ENCODE assay signal across 16 cellular contexts in the genomic region with DNA sequence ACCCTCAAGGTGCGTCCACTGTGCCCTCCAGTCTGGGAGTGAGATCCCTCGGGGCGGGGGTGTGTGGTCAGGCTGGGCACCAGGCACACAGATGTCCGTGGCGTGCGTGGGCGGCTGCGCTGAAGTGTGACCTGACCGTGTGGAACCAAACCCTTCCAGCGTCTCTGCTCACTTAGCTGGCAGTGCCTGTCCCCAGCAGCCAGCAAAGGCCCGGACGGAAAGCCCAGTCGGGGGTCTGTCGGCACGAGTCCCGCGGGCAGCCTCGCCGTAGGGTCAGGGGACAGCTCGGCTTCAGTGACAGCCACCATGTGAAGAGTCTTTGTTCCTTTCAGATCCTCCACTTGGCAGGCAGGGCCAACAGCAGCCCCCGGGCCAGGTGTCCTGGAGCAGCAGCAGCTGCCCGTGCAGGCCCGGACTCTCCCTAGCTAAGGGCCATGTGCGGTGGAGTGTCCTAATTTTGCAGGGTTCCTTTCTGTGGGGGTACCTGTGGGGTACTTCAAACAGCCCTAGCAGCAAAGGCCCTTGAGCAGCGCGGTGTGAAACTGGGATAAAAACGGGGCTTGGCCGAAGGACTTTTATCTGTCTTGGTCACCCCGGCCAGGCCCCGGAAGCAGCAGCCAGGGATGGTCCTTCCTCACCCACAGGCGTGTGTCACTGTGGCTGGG. TPM values are rescaled to one million over a fixed set of nuclear protein-coding genes. Genes with fewer than 3 reads are reported as not detected.
DNase-seq lines count a peak whose midpoint lies in the region; ATAC-seq lines count a peak whose summit lies in the region.
"Had no signal": no experiment of that assay in that cellular context is flagged by ENCODE, and none has a peak within 500 bp of the region (broad histone marks: within the 10 kb centered on the region; RNA-seq: fewer than 3 reads in every experiment).

No MANE protein-coding gene starts in this region.

- no peaks in the 10 kb centered on the region for H3K4me1 Mint-ChIP-seq in central memory CD8-positive, alpha-beta T cell

- peaks cover under 1% of the 10 kb centered on the region for H3K36me3 Mint-ChIP-seq in central memory CD8-positive, alpha-beta T cell (ENCODE audit: insufficient read depth)
- H3K36me3 Mint-ChIP-seq: naive thymus-derived CD8-positive, alpha-beta T cell had no signal

- peak overlapping the region; percentile 65 for H3K27ac ChIP-seq in layer of hippocampus (ENCODE audit: low read depth, low read length)
- H3K27ac ChIP-seq: KMS-11 had no signal

- no peaks in the 10 kb centered on the region for H3K9me3 Mint-ChIP-seq in central memory CD8-positive, alpha-beta T cell

- H3K27me3 ChIP-seq in layer of hippocampus (ENCODE audit: control insufficient read depth, insufficient read depth, low read length): no peaks in the 10 kb centered on the region

- H3K27me3 Mint-ChIP-seq in central memory CD8-positive, alpha-beta T cell: peaks cover 26% of the 10 kb centered on the region

- ATAC-seq in central memory CD8-positive, alpha-beta T cell (replicated peaks; ENCODE audit: extremely low read depth, poor library complexity, severe bottlenecking): no peak
- no peak for ATAC-seq in GM18867 (IDR thresholded peaks at IDR 0.05; ENCODE audit: unreplicated experiment)
- ATAC-seq: naive thymus-derived CD8-positive, alpha-beta T cell had no signal

- DNase-seq in HK-2 (ENCODE audit: unreplicated experiment): peak; percentile 16
- DNase-seq in central memory CD8-positive, alpha-beta T cell (ENCODE audit: low spot score in 2 of 2): no peak
- DNase-seq in retina: peak; percentile 62
- no peak for DNase-seq in NCI-H1417 treated with DMSO at 0.1 percent for 48 hours (lab: John Stamatoyannopoulos, UW)
- DNase-seq in ureter (ENCODE audit: low spot score): no peak
- DNase-seq: activated naive CD4-positive, alpha-beta T cell; HCEC 1CT; NCI-H1417; NCI-H2227 treated with DMSO at 0.1 percent for 48 hours had no signal

- H3K27ac Mint-ChIP-seq in central memory CD8-positive, alpha-beta T cell (ENCODE audit: low read depth): peak overlapping the region; percentile 44
- H3K27ac Mint-ChIP-seq: naive thymus-derived CD8-positive, alpha-beta T cell had no signal

- no peak overlapping the region for H3K4me3 Mint-ChIP-seq in central memory CD8-positive, alpha-beta T cell
- H3K4me3 Mint-ChIP-seq: naive thymus-derived CD8-positive, alpha-beta T cell had no signal

RNA-seq across cellular contexts. Expression of a gene that starts 11.6 kb away (rescaled TPM):
- total RNA-seq in ureter: 2.3 TPM
- total RNA-seq: activated CD8-positive, alpha-beta memory T cell treated with anti-CD3 and anti-CD28 coated beads for 36 hours; frontal cortex; naive thymus-derived CD8-positive, alpha-beta T cell; skeletal muscle tissue had no signal

RNA-seq across cellular contexts. Expression of a gene that starts 21.2 kb away (rescaled TPM):
- 3.3 TPM for total RNA-seq in ureter
- total RNA-seq: frontal cortex had no signal

RNA-seq across cellular contexts. Expression of a gene that starts 28.7 kb away (rescaled TPM):
- 2.0 TPM for total RNA-seq in ureter
- total RNA-seq: frontal cortex had no signal

RNA-seq across cellular contexts. Expression of a gene that starts 46.6 kb away (rescaled TPM):
- total RNA-seq in ureter: 134 TPM

RNA-seq across cellular contexts. Expression of a gene that starts 46.8 kb away (rescaled TPM):
- 14.8 TPM for total RNA-seq in ureter

Comparison
In these comparisons a context has a peak if more than half of its experiments do, and no peak if none do; other contexts are left out.
1. DNase-seq: peak in HK-2 (single experiment) and retina (single experiment); none in central memory CD8-positive, alpha-beta T cell (0 of 2), NCI-H1417 treated with DMSO at 0.1 percent for 48 hours (single experiment) and ureter (single experiment).